ENCODE assay signal across 11 cellular contexts in genomic region chr20:52179331-52180166, GRCh38. TPM values are rescaled to one million over a fixed set of nuclear protein-coding genes. Genes with fewer than 3 reads are reported as not detected.
DNase-seq lines count a peak whose midpoint lies in the region; ATAC-seq lines count a peak whose summit lies in the region.
"Had no signal": no experiment of that assay in that cellular context is flagged by ENCODE, and none has a peak within 500 bp of the region (broad histone marks: within the 10 kb centered on the region; RNA-seq: fewer than 3 reads in every experiment).

No MANE protein-coding gene starts in this region.

- H3K4me3 Mint-ChIP-seq in T-helper 17 cell = no peak overlapping the region

- H3K27ac Mint-ChIP-seq in T-helper 17 cell = peak overlapping the region; percentile 49

- no peaks in the 10 kb centered on the region for H3K9me3 ChIP-seq in T-helper 17 cell (ENCODE audit: control insufficient read depth, low read length, poor library complexity, severe bottlenecking)

- H3K4me1 Mint-ChIP-seq in T-helper 17 cell = peaks cover 13% of the 10 kb centered on the region

- H3K36me3 Mint-ChIP-seq in T-helper 17 cell (ENCODE audit: low read depth) = peaks cover 9% of the 10 kb centered on the region

- no peaks in the 10 kb centered on the region for H3K27me3 Mint-ChIP-seq in T-helper 17 cell

- DNase-seq in T-helper 17 cell (no peak), mesenteric fat pad (ENCODE audit: low spot score) (no peak), globus pallidus (ENCODE audit: low spot score) (no peak), SHP77 treated with DMSO at 0.1 percent for 48 hours (lab: John Stamatoyannopoulos, UW) (no peak), NCI-H2029 treated with DMSO at 0.1 percent for 48 hours (lab: John Stamatoyannopoulos, UW) (no peak)
- DNase-seq: DND-41, SIG-M5 had no signal

- ATAC-seq in GM18499 (IDR thresholded peaks at IDR 0.05; ENCODE audit: insufficient read depth, unreplicated experiment) (peak; percentile 82), GM19395 (IDR thresholded peaks at IDR 0.05; ENCODE audit: unreplicated experiment) (peak; percentile 91), HG03025 (IDR thresholded peaks at IDR 0.05; ENCODE audit: low FRiP score, unreplicated experiment) (peak; percentile 85), T-helper 17 cell (no peak)
- ATAC-seq: K562 had no signal

RNA-seq across cellular contexts. Expression of gene ZFP64, which starts 12.0 kb away (rescaled TPM):
- 1 to 10 TPM; 7.5 to 9.8 TPM for total RNA-seq in T-helper 17 cell
- total RNA-seq in mesenteric fat pad = 11.2 TPM
